Comparison of ENCODE assay signal across 8 cellular contexts in the genomic region with DNA sequence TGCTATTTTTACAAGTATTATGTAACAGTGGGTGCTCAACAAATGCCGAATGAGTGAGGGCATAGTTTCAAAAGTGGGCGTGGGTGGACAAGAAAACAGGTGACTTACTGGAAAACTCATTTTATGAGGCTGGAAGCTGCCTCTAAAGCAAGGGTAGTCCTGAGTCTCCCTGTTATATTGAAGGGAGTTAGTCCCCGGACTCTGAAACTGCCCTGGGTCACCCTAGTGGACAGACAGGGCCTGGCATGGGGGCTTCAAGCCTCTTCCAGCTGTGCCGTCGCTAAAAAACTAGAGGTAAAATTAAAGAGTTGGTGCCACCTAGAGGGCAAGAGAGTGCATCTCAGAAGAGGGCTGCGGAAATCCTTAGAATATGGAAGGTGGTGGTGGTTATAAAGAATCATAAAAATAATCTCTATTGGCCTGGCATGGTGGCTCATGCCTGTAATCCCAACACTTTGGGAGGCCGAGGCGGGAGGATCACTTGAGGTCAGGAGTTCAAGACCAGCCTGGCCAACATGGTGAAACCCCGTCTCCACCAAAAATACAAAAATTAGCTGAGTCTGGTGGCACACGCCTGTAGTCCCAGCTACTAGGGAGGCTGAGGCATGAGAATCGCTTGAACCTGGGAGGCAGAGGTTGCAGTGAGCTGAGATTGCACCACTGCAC. TPM values are rescaled to one million over a fixed set of nuclear protein-coding genes. Genes with fewer than 3 reads are reported as not detected.
DNase-seq lines count a peak whose midpoint lies in the region; ATAC-seq and TF ChIP-seq lines count a peak whose summit lies in the region.
"Not testable (repeated sequence)": the region's sequence is repeated elsewhere in the genome, so short reads cannot be mapped to it uniquely, and the experiment has no call there.

No MANE protein-coding gene starts in this region.

- ATAC-seq in HG02642 (IDR thresholded peaks at IDR 0.05; ENCODE audit: poor library complexity, unreplicated experiment), result peak; percentile 58
- peak; percentile 90 for ATAC-seq in omental fat pad (ENCODE audit: low FRiP score)

- not testable (repeated sequence) for H3K36me3 Mint-ChIP-seq in activated naive CD4-positive, alpha-beta T cell treated with anti-CD3 and anti-CD28 coated beads, Interleukin-2, amount 50 U/mL, for 24 hours

- peak overlapping the region; percentile 76 for H3K27ac Mint-ChIP-seq in activated naive CD4-positive, alpha-beta T cell treated with anti-CD3 and anti-CD28 coated beads, Interleukin-2, amount 50 U/mL, for 24 hours

- peak overlapping the region; percentile 6 for H3K4me3 Mint-ChIP-seq in activated naive CD4-positive, alpha-beta T cell treated with anti-CD3 and anti-CD28 coated beads, Interleukin-2, amount 50 U/mL, for 24 hours

- peak in 2 of 3 donors; percentile 91 to 97 for TF ChIP-seq CTCF in omental fat pad (IDR thresholded peaks at IDR 0.05)

- H3K27me3 Mint-ChIP-seq in activated naive CD4-positive, alpha-beta T cell treated with anti-CD3 and anti-CD28 coated beads, Interleukin-2, amount 50 U/mL, for 24 hours, result not testable (repeated sequence)

- DNase-seq in GDM1 (lab: John Stamatoyannopoulos, UW) (peak; percentile 76), NCI-H1694 treated with DMSO at 0.1 percent for 48 hours (lab: John Stamatoyannopoulos, UW) (peak; percentile 86), SW 1271 (lab: John Stamatoyannopoulos, UW) (peak; percentile 86 to 93), germinal center (ENCODE audit: low spot score) (peak; percentile 85), omental fat pad (ENCODE audit: low spot score) (peak; percentile 48), stromal cell of bone marrow (ENCODE audit: low read depth) (peak; percentile 86)

- peaks cover 38% of the 10 kb centered on the region for H3K4me1 Mint-ChIP-seq in activated naive CD4-positive, alpha-beta T cell treated with anti-CD3 and anti-CD28 coated beads, Interleukin-2, amount 50 U/mL, for 24 hours

- H3K9me3 Mint-ChIP-seq in activated naive CD4-positive, alpha-beta T cell treated with anti-CD3 and anti-CD28 coated beads, Interleukin-2, amount 50 U/mL, for 24 hours, result not testable (repeated sequence)

RNA-seq across cellular contexts. Expression of gene COPG1, which starts 3.6 kb away (rescaled TPM):
- total RNA-seq in omental fat pad, result 100 to 1,000 TPM; 107 to 148 (median 127) TPM

RNA-seq across cellular contexts. Expression of gene HMCES, which starts 32.9 kb away (rescaled TPM):
- total RNA-seq in omental fat pad, result 10 to 100 TPM; 25.9 to 30.3 (median 27.1) TPM

Comparison
In these comparisons a context has a peak if more than half of its experiments do, and no peak if none do; other contexts are left out.
1. Peak in every context shown above with its lines: DNase-seq and ATAC-seq.